ENCODE assay signal across 21 cellular contexts in genomic region chr11:114108501-114109205, GRCh38. TPM values are rescaled to one million over a fixed set of nuclear protein-coding genes. Genes with fewer than 3 reads are reported as not detected.
A peak's percentile ranks its signal among the peaks of the same experiment; 100 is the strongest.
DNase-seq lines count a peak whose midpoint lies in the region; ATAC-seq and TF ChIP-seq lines count a peak whose summit lies in the region.
"Had no signal": no experiment of that assay in that cellular context is flagged by ENCODE, and none has a peak within 500 bp of the region (broad histone marks: within the 10 kb centered on the region; RNA-seq: fewer than 3 reads in every experiment).

No MANE protein-coding gene starts in this region.

- peak overlapping the region; percentile 47; the same call in 1 of the 2 replicates for H2AFZ ChIP-seq in GM23338

- no peak overlapping the region for H3K4me3 ChIP-seq in GM23338
- peak overlapping the region in 4 of 59 donors; percentile 7 to 25 (median 10) for H3K4me3 ChIP-seq in dorsolateral prefrontal cortex
- no peak overlapping the region for H3K4me3 ChIP-seq in tibial nerve

- no peaks in the 10 kb centered on the region for H4K20me1 ChIP-seq in GM23338 (replicated peaks; ENCODE audit: insufficient read depth)

- H3K9me3 ChIP-seq in tibial nerve = no peaks in the 10 kb centered on the region

- DNase-seq in GM23338 (ENCODE audit: low spot score) (no peak), dorsolateral prefrontal cortex (peak in 1 of 10 donors; percentile 7), neural crest cell (ENCODE audit: low read depth, low spot score) (no peak), tibial nerve (ENCODE audit: low spot score in 2 of 2) (no peak), NCI-H2081 treated with DMSO at 0.1 percent for 48 hours (lab: John Stamatoyannopoulos, UW) (no peak), GF-D8 (lab: John Stamatoyannopoulos, UW) (no peak)
- DNase-seq in stimulated activated CD4-positive, alpha-beta T cell treated with anti-CD3 and anti-CD28 coated beads, Interleukin-2, amount 100 ng/mL, for 24 hours = no peak
- DNase-seq: activated CD4-positive, alpha-beta T cell treated with anti-CD3 and anti-CD28 coated beads, Interleukin-2, amount 50 U/mL, for 48 hours; activated gamma-delta T cell treated with Interleukin-2 at 50 U/mL for 16 hours; caudate nucleus; dermis blood vessel endothelial cell; DMS79; NCI-H1105; NCI-H2029 treated with DMSO at 0.1 percent for 48 hours; NCI-H82; occipital lobe; stimulated activated CD4-positive, alpha-beta T cell treated with anti-CD3 and anti-CD28 coated beads, Interleukin-15, amount 100 ng/mL, for 24 hours; stimulated activated CD8-positive, alpha-beta memory T cell treated with anti-CD3 and anti-CD28 coated beads, Interleukin-4, amount 100 ng/mL, for 48 hours; substantia nigra had no signal

- H3K36me3 Mint-ChIP-seq in GM23338 (ENCODE audit: low read depth) (no peaks in the 10 kb centered on the region), neural crest cell (ENCODE audit: low read depth) (no peaks in the 10 kb centered on the region)
- H3K36me3 Mint-ChIP-seq: WTC11 had no signal

- TF ChIP-seq CTCF in GM23338 (conservative IDR thresholded peaks at IDR 0.05; ENCODE audit: low read depth in 2 of 2) (no peak), dorsolateral prefrontal cortex (IDR thresholded peaks at IDR 0.05 in 54 of 56, conservative IDR thresholded peaks at IDR 0.05 in 2 of 56; ENCODE audit: low read depth in 1 of 56, partially characterized antibody in 56 of 56) (no peak), neural crest cell (conservative IDR thresholded peaks at IDR 0.05) (no peak), tibial nerve (IDR thresholded peaks at IDR 0.05) (no peak)

- H3K79me2 ChIP-seq in GM23338 (replicated peaks; ENCODE audit: insufficient read depth) = no peaks in the 10 kb centered on the region

- H3K4me1 ChIP-seq in GM23338 (ENCODE audit: insufficient read depth) = peaks cover 7% of the 10 kb centered on the region; the same call in 1 of the 2 replicates
- H3K4me1 ChIP-seq in tibial nerve = peaks cover 0 to 100% (median 51%) of the 10 kb centered on the region in 4 donors

- WGBS in tibial nerve, 2 donors = 83 to 88% methylated on average over 9 to 10 of the region's 10 CpGs

- TF ChIP-seq POLR2A in tibial nerve (IDR thresholded peaks at IDR 0.05) = no peak

- H3K4me2 ChIP-seq in GM23338 = no peak overlapping the region

- H3K9me3 Mint-ChIP-seq in GM23338 (no peaks in the 10 kb centered on the region), neural crest cell (no peaks in the 10 kb centered on the region)
- H3K9me3 Mint-ChIP-seq: WTC11 had no signal

- H3K27ac ChIP-seq in GM23338 (ENCODE audit: low read depth) (no peak overlapping the region), dorsolateral prefrontal cortex (peak overlapping the region in 48 of 59 donors; percentile 1 to 87 (median 46)), tibial nerve (peak overlapping the region; percentile 63 to 83 (median 66))

- intact Hi-C loops in dorsolateral prefrontal cortex (cut with DNase I) = no loop called here

- H3K4me3 Mint-ChIP-seq in GM23338 = no peak overlapping the region
- H3K4me3 Mint-ChIP-seq in neural crest cell = no peak overlapping the region
- H3K4me3 Mint-ChIP-seq: WTC11 had no signal

- ATAC-seq in GM23338 (no peak), GM21381 (IDR thresholded peaks at IDR 0.05; ENCODE audit: unreplicated experiment) (no peak)
- ATAC-seq: WTC11 had no signal

- H3K27me3 ChIP-seq in GM23338 (ENCODE audit: insufficient read depth) = no peaks in the 10 kb centered on the region
- H3K27me3 ChIP-seq in dorsolateral prefrontal cortex = no peaks in the 10 kb centered on the region
- no peaks in the 10 kb centered on the region for H3K27me3 ChIP-seq in tibial nerve

- no peak for TF ChIP-seq EP300 in tibial nerve (IDR thresholded peaks at IDR 0.05)

- H3K27me3 Mint-ChIP-seq in GM23338 (ENCODE audit: insufficient read depth, low read depth, poor library complexity) = peaks cover 2% of the 10 kb centered on the region
- H3K27me3 Mint-ChIP-seq in neural crest cell (ENCODE audit: low read depth) = no peaks in the 10 kb centered on the region

- H3K4me1 Mint-ChIP-seq in GM23338 (peaks cover 32% of the 10 kb centered on the region), neural crest cell (peaks cover 75% of the 10 kb centered on the region)

- H3K36me3 ChIP-seq in GM23338 (ENCODE audit: insufficient read depth) = no peaks in the 10 kb centered on the region
- H3K36me3 ChIP-seq in tibial nerve = peaks cover 0 to 35% (median 0%) of the 10 kb centered on the region in 3 donors

- H3K27ac Mint-ChIP-seq in GM23338 (no peak overlapping the region), neural crest cell (ENCODE audit: unreplicated experiment) (peak overlapping the region; percentile 89)
- H3K27ac Mint-ChIP-seq: WTC11 had no signal

- H3F3A ChIP-seq in GM23338 (replicated peaks; ENCODE audit: low read depth) = no peaks in the 10 kb centered on the region

- no peaks in the 10 kb centered on the region for H3K9me2 ChIP-seq in GM23338 (ENCODE audit: insufficient read depth)

TF ChIP-seq in GM23338, 12 proteins besides CTCF, POLR2A, EP300 and RAD21:
- no peak for TF ChIP-seq POLR2AphosphoS5 (IDR thresholded peaks at IDR 0.05; ENCODE audit: low read depth)
- TF ChIP-seq ZNF114 (CRISPR knock-in tag; IDR thresholded peaks at IDR 0.05) = no peak
- no peak for TF ChIP-seq ETS1 (IDR thresholded peaks at IDR 0.05)
- no peak for TF ChIP-seq CREB1 (CRISPR knock-in tag; IDR thresholded peaks at IDR 0.05; ENCODE audit: low read depth)
- no peak for TF ChIP-seq STAT1 (IDR thresholded peaks at IDR 0.05; ENCODE audit: unreplicated experiment)
TF ChIP-seq in GM23338: peak in this region for 0.

RNA-seq across cellular contexts. Expression of gene ZBTB16, which starts 49.1 kb away (rescaled TPM):
- 0.19 and 1.4 TPM in 2 replicates for total RNA-seq in GM23338 (2014; rRNA removed; shearing (Covaris generic))
- 0.29 and 0.78 TPM in 2 replicates for polyA plus RNA-seq in GM23338 (2016; fragmentation: Nextera tagmentation; extraction: Ambion mirVana)
- 100 to 1,000 TPM in 118 of 120 experiments, 10 to 100 TPM in 2; 78.3 to 259 (median 179) TPM for total RNA-seq in dorsolateral prefrontal cortex
- total RNA-seq in neural crest cell = 36.6 and 39.4 TPM in 2 replicates
- 100 to 1,000 TPM; 405 to 756 (median 580) TPM for total RNA-seq in tibial nerve

Comparison
In these comparisons a context has a peak if more than half of its experiments do, and no peak if none do; other contexts are left out.
1. RNA of gene ZBTB16, which starts 49.1 kb away (total RNA-seq): 405 to 756 TPM in tibial nerve, 78.3 to 259 TPM in dorsolateral prefrontal cortex and 36.6 to 39.4 TPM in neural crest cell; 0.19 to 1.4 TPM in GM23338; every median in the first group is over 10 times any median in the second.